8 cellular contexts compared by ENCODE assay signal in genomic region chr11:62599909-62600308, GRCh38. TPM values are rescaled to one million over a fixed set of nuclear protein-coding genes. Genes with fewer than 3 reads are reported as not detected.
DNase-seq lines count a peak whose midpoint lies in the region; ATAC-seq, FAIRE-seq and TF ChIP-seq lines count a peak whose summit lies in the region.

No MANE protein-coding gene starts in this region.

- H3K4me3 Mint-ChIP-seq in mesothelial cell of epicardium = peak overlapping the region; percentile 81

- dilution Hi-C loops in mammary epithelial cell (cut with HindIII; ENCODE audit: low sequenced_read_pairs) = loop anchor here (5.0 kb wide), 1 partner anchor 48 kb away; no protein-coding TSS in a partner anchor

- no peaks in the 10 kb centered on the region for H3K9me3 Mint-ChIP-seq in mesothelial cell of epicardium

- BruUV-seq in mammary epithelial cell (replicated peaks; lab: Mats Ljungman, UMichigan) = TSS peak; percentile 8

- H3K27me3 ChIP-seq in HUES64 (ENCODE audit: insufficient read depth, low read length) (peaks cover 25% of the 10 kb centered on the region), mammary epithelial cell (ENCODE audit: insufficient read depth, low read length) (no peaks in the 10 kb centered on the region)

- H3K4me2 ChIP-seq in A549 (peak overlapping the region; percentile 95), mammary epithelial cell (ENCODE audit: insufficient read depth, low read depth, low read length) (peak overlapping the region; percentile 77)

- WGBS in A549 (ENCODE audit: missing lambda C conversion rate) = 68% methylated on average over 5 of the region's 5 CpGs
- 68% methylated on average over 5 of the region's 5 CpGs for WGBS in HUES64
- WGBS in mammary epithelial cell (ENCODE audit: low coverage, missing lambda C conversion rate) = 0% methylated on average over 5 of the region's 5 CpGs

- POLR2A ChIA-PET in A549 (lab: Yijun Ruan, JAX) = interaction anchor here (0.9 to 3.5 kb wide), 5 partner anchors 8 to 154 kb away, joined by 4 to 75 read pairs (median 5); partner anchors contain the start of genes C11orf98, CSKMT, INTS5 and TUT1

- H4K20me1 ChIP-seq in mammary epithelial cell (ENCODE audit: insufficient read depth, low read length) = no peaks in the 10 kb centered on the region

- CTCF ChIA-PET in A549 (lab: Yijun Ruan, JAX) = interaction anchor here (0.6 to 5.1 kb wide), 3 partner anchors 12 to 1218 kb away, joined by 3 to 42 read pairs (median 8); partner anchors contain the start of genes EML3 and ROM1
- CTCF ChIA-PET in mammary epithelial cell (lab: Charles Lee; ENCODE audit: low non-redundant PET) = interaction anchor here (0.6 kb wide), 1 partner anchor 26 kb away, joined by 3 read pairs; the partner anchor contains the start of gene EEF1G

- intact Hi-C loops in mammary epithelial cell (cut with micrococcal nuclease) = loop anchor here (1.0 to 5.0 kb wide), 6 partner anchors 9 to 242 kb away; partner anchors contain the start of genes B3GAT3, EML3, GANAB and TUT1

- TF ChIP-seq POLR2A in A549 (IDR thresholded peaks at IDR 0.05; ENCODE audit: low read length) = no peak

- peaks cover 27% of the 10 kb centered on the region for H3K36me3 Mint-ChIP-seq in mesothelial cell of epicardium

- FAIRE-seq in A549 (lab: Jason Lieb, UNC) = no peak

- TF ChIP-seq CTCF in A549 (IDR thresholded peaks at IDR 0.05) = no peak
- no peak for TF ChIP-seq CTCF in mammary epithelial cell (conservative IDR thresholded peaks at IDR 0.05 in 1 of 2, IDR thresholded peaks at IDR 0.05 in 1 of 2; ENCODE audit: extremely low read depth in 1 of 2, insufficient read depth in 1 of 2, low read depth in 1 of 2, low read length in 2 of 2)
- no peak for TF ChIP-seq CTCF in mesothelial cell of epicardium (IDR thresholded peaks at IDR 0.05; ENCODE audit: unreplicated experiment)

- in situ Hi-C loops in mammary epithelial cell (cut with MboI; ENCODE audit: low sequenced_read_pairs in 2 of 2) = no loop called here

- DNase-seq in A549 (ENCODE audit: low read depth in 1 of 2, low spot score in 1 of 2) = no peak
- DNase-seq in mammary epithelial cell = peak; percentile 95
- DNase-seq in mesothelial cell of epicardium (ENCODE audit: low spot score in 2 of 2, unreplicated experiment in 2 of 2) = no peak
- DNase-seq in NOMO-1 treated with DMSO at 0.1 percent for 48 hours (lab: John Stamatoyannopoulos, UW; ENCODE audit: unreplicated experiment) = no peak
- DNase-seq in NCI-H1436 treated with DMSO at 0.1 percent for 48 hours (lab: John Stamatoyannopoulos, UW) = no peak

- H3K27ac ChIP-seq in A549 (peak overlapping the region; percentile 95 to 98), HUES64 (ENCODE audit: low read depth, low read length) (no peak overlapping the region), mammary epithelial cell (ENCODE audit: insufficient read depth, low read depth, low read length) (peak overlapping the region; percentile 66)

- H3K36me3 ChIP-seq in HUES64 (ENCODE audit: insufficient read depth, low read length) = peaks cover 48% of the 10 kb centered on the region
- H3K36me3 ChIP-seq in mammary epithelial cell (ENCODE audit: insufficient read depth, low read length) = peaks cover 25% of the 10 kb centered on the region

- no peak for ATAC-seq in A549
- no peak for ATAC-seq in GM21360 (IDR thresholded peaks at IDR 0.05; ENCODE audit: unreplicated experiment)
- ATAC-seq in GM21737 (IDR thresholded peaks at IDR 0.05; ENCODE audit: unreplicated experiment) = no peak

- H3K4me1 ChIP-seq in A549 (peaks cover 28% of the 10 kb centered on the region), HUES64 (ENCODE audit: insufficient read depth, low read length) (peaks cover 23% of the 10 kb centered on the region), mammary epithelial cell (ENCODE audit: insufficient read depth, low read length) (peaks cover 30% of the 10 kb centered on the region)

- TF ChIP-seq EP300 in A549 (IDR thresholded peaks at IDR 0.05) = no peak

- peaks cover 4% of the 10 kb centered on the region for H3K27me3 Mint-ChIP-seq in mesothelial cell of epicardium (ENCODE audit: low read depth)

- TF ChIP-seq RAD21 in A549 (conservative IDR thresholded peaks at IDR 0.05 in 1 of 2, IDR thresholded peaks at IDR 0.05 in 1 of 2) = no peak

- H3K4me3 ChIP-seq in A549 (peak overlapping the region; percentile 92), HUES64 (ENCODE audit: low read length) (peak overlapping the region; percentile 88), mammary epithelial cell (replicated peaks in 1 of 3; ENCODE audit: insufficient read depth in 1 of 3, low read depth in 2 of 3, low read length in 3 of 3) (peak overlapping the region; percentile 68 to 88 (median 78))

- peak overlapping the region; percentile 96 for H3K9ac ChIP-seq in HUES64 (ENCODE audit: low read depth, low read length)
- peak overlapping the region; percentile 88 for H3K9ac ChIP-seq in mammary epithelial cell (ENCODE audit: insufficient read depth, low read length)

- H3K27ac Mint-ChIP-seq in mesothelial cell of epicardium = peak overlapping the region; percentile 82

- peaks cover 33% of the 10 kb centered on the region for H3K4me1 Mint-ChIP-seq in mesothelial cell of epicardium

- H3K9me3 ChIP-seq in A549 = no peaks in the 10 kb centered on the region
- H3K9me3 ChIP-seq in HUES64 (ENCODE audit: insufficient read depth, low read depth, low read length) = no peaks in the 10 kb centered on the region
- H3K9me3 ChIP-seq in mammary epithelial cell (replicated peaks; ENCODE audit: insufficient read depth, low read length) = no peaks in the 10 kb centered on the region

- peaks cover 63% of the 10 kb centered on the region for H3K79me2 ChIP-seq in mammary epithelial cell (ENCODE audit: insufficient read depth, low read length)

- no peak overlapping the region for H2AFZ ChIP-seq in mammary epithelial cell (ENCODE audit: low read depth, low read length)

TF ChIP-seq in A549, 52 proteins besides CTCF, POLR2A, EP300 and RAD21 (continues in another document):
- TF ChIP-seq FOXS1 (CRISPR knock-in tag; IDR thresholded peaks at IDR 0.05) = no peak
- no peak for TF ChIP-seq HES2 (IDR thresholded peaks at IDR 0.05)

RNA-seq across cellular contexts. Expression of gene MTA2, which starts 1.8 kb away (rescaled TPM):
- polyA plus RNA-seq in A549 (2011; rRNA removed) (21.8 and 44.3 TPM in 2 replicates), A549 (2017; fragmentation: RNase III; extraction: RNeasy Plus Mini Kit Qiagen cat#74134 plus additional on column Dnase treatment) (79.3 to 85.0 TPM (median 84.5 TPM) in 3 replicates), mammary epithelial cell (39.3 TPM)
- 12.5 and 16.1 TPM in 2 replicates for polyA plus RNA-seq in A549 (2012; cell fraction: cytosol; rRNA removed)
- polyA plus RNA-seq in A549 (2012; cell fraction: nucleus; rRNA removed) = 25.7 and 48.5 TPM in 2 replicates
- 74.7 and 80.5 TPM in 2 replicates for polyA minus RNA-seq in A549 (2011; rRNA and poly(A)+ RNA removed)
- polyA plus RNA-seq in HUES64 (2013, experiment 1 of 2) = 99.8 TPM
- 97.7 TPM for polyA plus RNA-seq in HUES64 (2013, experiment 2 of 2)
- total RNA-seq in mammary epithelial cell (100 to 1,000 TPM; 157 to 169 TPM), mesothelial cell of epicardium (121 to 126 TPM (median 124 TPM) in 3 replicates)
- polyA minus RNA-seq in mammary epithelial cell = 227 TPM

RNA-seq across cellular contexts. Expression of gene TUT1, which starts 8.6 kb away (rescaled TPM):
- 12.9 and 15.5 TPM in 2 replicates for polyA plus RNA-seq in A549 (2011; rRNA removed)
- polyA plus RNA-seq in A549 (2012; cell fraction: cytosol; rRNA removed) = 8.9 and 9.9 TPM in 2 replicates
- 30.4 and 31.6 TPM in 2 replicates for polyA plus RNA-seq in A549 (2012; cell fraction: nucleus; rRNA removed)
- 9.9 to 11.7 TPM (median 11.1 TPM) in 3 replicates for polyA plus RNA-seq in A549 (2017; fragmentation: RNase III; extraction: RNeasy Plus Mini Kit Qiagen cat#74134 plus additional on column Dnase treatment)
- 9.4 and 11.7 TPM in 2 replicates for polyA minus RNA-seq in A549 (2011; rRNA and poly(A)+ RNA removed)
- 11.8 TPM for polyA plus RNA-seq in HUES64 (2013, experiment 1 of 2)
- 13.8 TPM for polyA plus RNA-seq in HUES64 (2013, experiment 2 of 2)
- total RNA-seq in mammary epithelial cell = 10 to 100 TPM in 1 of 2 donors, 1 to 10 TPM in 1; 7.8 to 18.5 TPM
- 12.2 TPM for polyA plus RNA-seq in mammary epithelial cell
- polyA minus RNA-seq in mammary epithelial cell = 11.7 TPM
- 23.7 to 26.0 TPM (median 24.2 TPM) in 3 replicates for total RNA-seq in mesothelial cell of epicardium

RNA-seq across cellular contexts. Expression of gene EML3, which starts 12.7 kb away (rescaled TPM):
- polyA plus RNA-seq in A549 (2011; rRNA removed) = 15.2 and 19.7 TPM in 2 replicates
- polyA plus RNA-seq in A549 (2012; cell fraction: cytosol; rRNA removed) = 16.7 and 22.6 TPM in 2 replicates
- polyA plus RNA-seq in A549 (2012; cell fraction: nucleus; rRNA removed) = 124 and 129 TPM in 2 replicates
- 21.4 to 28.0 TPM (median 27.2 TPM) in 3 replicates for polyA plus RNA-seq in A549 (2017; fragmentation: RNase III; extraction: RNeasy Plus Mini Kit Qiagen cat#74134 plus additional on column Dnase treatment)
- 15.4 and 16.7 TPM in 2 replicates for polyA minus RNA-seq in A549 (2011; rRNA and poly(A)+ RNA removed)
- polyA plus RNA-seq in HUES64 (2013, experiment 1 of 2) = 10.8 TPM
- polyA plus RNA-seq in HUES64 (2013, experiment 2 of 2) = 11.2 TPM
- 10 to 100 TPM; 21.0 to 46.6 TPM for total RNA-seq in mammary epithelial cell
- 20.7 TPM for polyA plus RNA-seq in mammary epithelial cell
- polyA minus RNA-seq in mammary epithelial cell = 25.2 TPM
- total RNA-seq in mesothelial cell of epicardium = 52.2 to 54.3 TPM (median 53.3 TPM) in 3 replicates

RNA-seq across cellular contexts. Expression of gene ROM1, which starts 13.1 kb away (rescaled TPM):
- polyA plus RNA-seq in A549 (2011; rRNA removed) = 0.92 and 1.6 TPM in 2 replicates
- polyA plus RNA-seq in A549 (2012; cell fraction: cytosol; rRNA removed) = 2.0 and 2.4 TPM in 2 replicates
- 1.7 and 1.8 TPM in 2 replicates for polyA plus RNA-seq in A549 (2012; cell fraction: nucleus; rRNA removed)
- 2.8 to 3.7 TPM (median 3.2 TPM) in 3 replicates for polyA plus RNA-seq in A549 (2017; fragmentation: RNase III; extraction: RNeasy Plus Mini Kit Qiagen cat#74134 plus additional on column Dnase treatment)
- 0.24 and 0.37 TPM in 2 replicates for polyA minus RNA-seq in A549 (2011; rRNA and poly(A)+ RNA removed)
- 0.95 TPM for polyA plus RNA-seq in HUES64 (2013, experiment 1 of 2)
- 0.76 TPM for polyA plus RNA-seq in HUES64 (2013, experiment 2 of 2)
- total RNA-seq in mammary epithelial cell = 1 to 10 TPM; 2.3 TPM
- polyA plus RNA-seq in mammary epithelial cell = 2.1 TPM
- not detected for polyA minus RNA-seq in mammary epithelial cell
- total RNA-seq in mesothelial cell of epicardium = 1.7 to 2.5 TPM (median 1.8 TPM) in 3 replicates

RNA-seq across cellular contexts. Expression of gene B3GAT3, which starts 21.9 kb away (rescaled TPM):
- polyA plus RNA-seq in A549 (2011; rRNA removed) = 19.0 and 20.5 TPM in 2 replicates
- polyA plus RNA-seq in A549 (2012; cell fraction: cytosol; rRNA removed) = 55.2 and 77.9 TPM in 2 replicates
- 113 and 130 TPM in 2 replicates for polyA plus RNA-seq in A549 (2012; cell fraction: nucleus; rRNA removed)
- polyA plus RNA-seq in A549 (2017; fragmentation: RNase III; extraction: RNeasy Plus Mini Kit Qiagen cat#74134 plus additional on column Dnase treatment) = 38.1 to 41.0 TPM (median 40.9 TPM) in 3 replicates
- polyA minus RNA-seq in A549 (2011; rRNA and poly(A)+ RNA removed) = 8.6 and 10.7 TPM in 2 replicates
- polyA plus RNA-seq in HUES64 (2013, experiment 1 of 2) = 17.8 TPM
- 22.8 TPM for polyA plus RNA-seq in HUES64 (2013, experiment 2 of 2)
- total RNA-seq in mammary epithelial cell = 10 to 100 TPM; 37.8 to 42.0 TPM
- polyA plus RNA-seq in mammary epithelial cell = 29.4 TPM
- polyA minus RNA-seq in mammary epithelial cell = 14.2 TPM
- 48.1 to 56.4 TPM (median 52.6 TPM) in 3 replicates for total RNA-seq in mesothelial cell of epicardium
